In genomic region chr22:25404923-25405853, GRCh38 we compare ENCODE assay signal across 8 cellular contexts.
A peak's percentile ranks its signal among the peaks of the same experiment; 100 is the strongest.
DNase-seq lines count a peak whose midpoint lies in the region; ATAC-seq and TF ChIP-seq lines count a peak whose summit lies in the region.

No MANE protein-coding gene starts in this region.

- intact Hi-C loops in sigmoid colon (cut with DNase I), result loop anchor here (5.0 kb wide), 1 partner anchor 42 kb away; no protein-coding TSS in a partner anchor

- TF ChIP-seq EP300 in sigmoid colon (IDR thresholded peaks at IDR 0.05), result no peak

- DNase-seq in SIG-M5 treated with dmso at 0.1 percent for 504 hours (lab: John Stamatoyannopoulos, UW; ENCODE audit: unreplicated experiment), result peak; percentile 64
- no peak for DNase-seq in SIG-M5 (lab: John Stamatoyannopoulos, UW)
- peak; percentile 52 for DNase-seq in HPDE6-E6E7 (ENCODE audit: extremely low spot score)
- peak; percentile 39 for DNase-seq in T1000 (lab: John Stamatoyannopoulos, UW)
- DNase-seq in astrocyte of the cerebellum (ENCODE audit: low read depth), result no peak
- peak in 36 of 51 donors; percentile 24 to 80 (median 59) for DNase-seq in hypothalamus (lab: John Stamatoyannopoulos, UW)
- DNase-seq in sigmoid colon, result peak; percentile 88

- H3K4me1 ChIP-seq in sigmoid colon, result peaks cover 0 to 48% (median 46%) of the 10 kb centered on the region in 4 donors

- peak overlapping the region; percentile 88 to 94 (median 92) for H3K27ac ChIP-seq in sigmoid colon

- 1% methylated on average over 118 of the region's 118 CpGs for WGBS in sigmoid colon, 2 donors

- H3K9me3 ChIP-seq in sigmoid colon, result no peaks in the 10 kb centered on the region

- no peaks in the 10 kb centered on the region for H3K36me3 ChIP-seq in sigmoid colon

- TF ChIP-seq POLR2A in sigmoid colon (IDR thresholded peaks at IDR 0.05), result no peak

- no peaks in the 10 kb centered on the region for H3K27me3 ChIP-seq in sigmoid colon

- H3K4me3 ChIP-seq in astrocyte of the cerebellum (ENCODE audit: low read depth, low read length) (peak overlapping the region; percentile 56), sigmoid colon (peak overlapping the region; percentile 44 to 95 (median 88))

- in situ Hi-C loops in astrocyte of the cerebellum (cut with HindIII; ENCODE audit: low sequenced_read_pairs), result no loop called here

- ATAC-seq in HG02970 (IDR thresholded peaks at IDR 0.05; ENCODE audit: low FRiP score, unreplicated experiment), result no peak

- no peak for TF ChIP-seq CTCF in astrocyte of the cerebellum (IDR thresholded peaks at IDR 0.05; ENCODE audit: low read depth, low read length, missing control alignments)
- no peak for TF ChIP-seq CTCF in sigmoid colon (IDR thresholded peaks at IDR 0.05)

Comparison
In these comparisons a context has a peak if more than half of its experiments do, and no peak if none do; other contexts are left out.
1. DNase-seq: peak in SIG-M5 treated with dmso at 0.1 percent for 504 hours (single experiment), HPDE6-E6E7 (single experiment), T1000 (single experiment), hypothalamus (36 of 51) and sigmoid colon (single experiment); none in SIG-M5 (single experiment) and astrocyte of the cerebellum (single experiment).